ENCODE assay signal across 1 cellular context in genomic region chr14:89221109-89221508, GRCh38.
TF ChIP-seq lines count a peak whose summit lies in the region.

No MANE protein-coding gene starts in this region.

TF ChIP-seq in GM23338, 12 proteins besides CTCF, POLR2A, EP300 and RAD21 (continued from another document):
- TF ChIP-seq ETS1 (IDR thresholded peaks at IDR 0.05): no peak
